In the genomic region with DNA sequence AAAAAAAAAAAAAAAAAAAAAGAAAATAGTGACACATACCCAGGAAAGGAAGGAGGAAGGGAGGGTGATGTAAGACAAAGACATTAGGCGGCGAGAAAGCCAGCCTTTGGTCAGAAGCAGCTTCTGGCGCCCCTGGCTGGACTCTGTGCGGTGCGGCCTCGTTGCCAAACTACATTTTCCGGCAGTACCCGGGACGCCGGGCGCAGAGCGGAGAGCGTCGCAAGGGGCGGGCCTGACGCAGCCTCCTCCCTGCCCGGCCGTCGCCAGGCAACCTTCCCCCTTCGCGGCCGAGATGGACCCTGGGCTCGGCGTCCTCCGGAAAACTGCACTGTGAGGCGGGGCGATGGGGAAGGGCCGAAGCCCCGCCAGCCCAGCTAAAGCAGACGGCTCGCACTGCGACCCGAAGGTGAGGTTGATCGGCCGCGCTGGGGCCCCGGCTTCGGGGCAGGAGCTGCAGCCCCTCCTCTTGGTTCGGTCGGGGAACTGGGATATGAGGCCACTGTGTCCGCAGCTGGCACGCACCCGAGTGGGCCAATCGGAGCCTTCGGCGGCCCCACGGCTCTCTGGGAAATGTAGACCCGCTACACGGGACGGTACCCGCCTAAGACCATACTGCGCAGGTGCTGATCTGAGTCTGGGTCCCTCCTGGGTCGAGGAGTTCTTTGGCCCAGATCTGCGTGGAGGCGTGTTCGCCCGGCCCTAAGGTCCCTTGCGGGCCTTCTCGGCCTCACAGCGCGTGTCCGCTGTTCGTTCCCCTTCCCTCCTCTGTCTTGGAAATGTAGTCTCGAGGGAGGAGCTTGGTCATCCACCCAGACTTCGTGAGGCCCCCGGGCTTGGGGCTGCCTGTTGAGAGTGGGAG, we compare ENCODE assay signal across 8 cellular contexts. TPM values are rescaled to one million over a fixed set of nuclear protein-coding genes. Genes with fewer than 3 reads are reported as not detected.
DNase-seq lines count a peak whose midpoint lies in the region; ATAC-seq, FAIRE-seq and TF ChIP-seq lines count a peak whose summit lies in the region.

No MANE protein-coding gene starts in this region.

- peak; percentile 42 for TF ChIP-seq POLR2A in right lobe of liver (IDR thresholded peaks at IDR 0.05)

- peak; percentile 81 for DNase-seq in activated B cell treated with CpG ODN at 0.5 μM for 24 hours
- peak; percentile 89 for DNase-seq in colonic mucosa
- DNase-seq in right lobe of liver, result peak; percentile 93
- DNase-seq in stimulated activated CD4-positive, alpha-beta T cell treated with anti-CD3 and anti-CD28 coated beads, TNF-alpha, amount 100 ng/mL, for 4 hours (ENCODE audit: low read depth in 3 of 3), result peak; percentile 49 to 67 (median 52)
- DNase-seq in NCI-H2029 treated with DMSO at 0.1 percent for 48 hours (lab: John Stamatoyannopoulos, UW), result no peak

- H3K27ac Mint-ChIP-seq in activated B cell treated with CpG ODN at 0.5 μM for 24 hours, result peak overlapping the region; percentile 93

- POLR2A ChIA-PET in activated B cell treated with CpG ODN at 0.5 μM for 24 hours (lab: Charles Lee), result interaction anchor here (0.7 to 3.1 kb wide), 22 partner anchors 13 to 517 kb away, joined by 3 to 75 read pairs (median 5); partner anchors contain the start of genes CHMP2A, ERVK3-1, TRIM28 and UBE2M

- ATAC-seq in GM19025 (IDR thresholded peaks at IDR 0.05; ENCODE audit: low read depth, unreplicated experiment) (peak; percentile 41), HG03280 (IDR thresholded peaks at IDR 0.05; ENCODE audit: unreplicated experiment) (peak; percentile 39), activated B cell treated with CpG ODN at 0.5 μM for 24 hours (ENCODE audit: low read depth) (peak; percentile 40), right lobe of liver (peak; percentile 63 to 74 (median 70))

- H3K9ac ChIP-seq in colonic mucosa (ENCODE audit: low read depth in 2 of 2, low read length in 2 of 2), result peak overlapping the region; percentile 88 to 89

- no peaks in the 10 kb centered on the region for H3K9me3 ChIP-seq in colonic mucosa
- H3K9me3 ChIP-seq in right lobe of liver, result no peaks in the 10 kb centered on the region

- H3K36me3 ChIP-seq in colonic mucosa (no peaks in the 10 kb centered on the region), right lobe of liver (peaks cover 0 to 5% (median 0%) of the 10 kb centered on the region in 4 donors)

- no peaks in the 10 kb centered on the region for H3K27me3 ChIP-seq in colonic mucosa
- H3K27me3 ChIP-seq in right lobe of liver, result no peaks in the 10 kb centered on the region

- 1% methylated on average over 24 of the region's 66 CpGs for WGBS in right lobe of liver (ENCODE audit: insufficient coverage, low coverage, low lambda C conversion rate, missing lambda C conversion rate)

- H3K36me3 Mint-ChIP-seq in activated B cell treated with CpG ODN at 0.5 μM for 24 hours (ENCODE audit: low read depth), result peaks cover 8% of the 10 kb centered on the region

- TF ChIP-seq CTCF in activated B cell treated with CpG ODN at 0.5 μM for 24 hours (IDR thresholded peaks at IDR 0.05), result no peak
- TF ChIP-seq CTCF in colonic mucosa (IDR thresholded peaks at IDR 0.05), result no peak
- no peak for TF ChIP-seq CTCF in right lobe of liver (IDR thresholded peaks at IDR 0.05)

- H3K4me3 ChIP-seq in colonic mucosa (peak overlapping the region; percentile 64), right lobe of liver (peak overlapping the region; percentile 82 to 94 (median 83))

- H3K4me3 Mint-ChIP-seq in activated B cell treated with CpG ODN at 0.5 μM for 24 hours, result peak overlapping the region; percentile 88

- no peaks in the 10 kb centered on the region for H3K27me3 Mint-ChIP-seq in activated B cell treated with CpG ODN at 0.5 μM for 24 hours

- H3K27ac ChIP-seq in colonic mucosa, result peak overlapping the region; percentile 81
- peak overlapping the region; percentile 69 to 82 (median 75) for H3K27ac ChIP-seq in right lobe of liver

- intact Hi-C loops in activated B cell treated with CpG ODN at 0.5 μM for 24 hours (cut with micrococcal nuclease) (loop anchor here (1.0 kb wide), 3 partner anchors 56 to 188 kb away; partner anchors contain the start of genes RPS5 and ZBTB45), colonic mucosa (cut with DNase I) (no loop called here), right lobe of liver (cut with DNase I) (no loop called here)

- H3K4me1 ChIP-seq in colonic mucosa (peaks cover 5% of the 10 kb centered on the region), right lobe of liver (peaks cover 0 to 17% (median 3%) of the 10 kb centered on the region in 4 donors)

- H3K4me1 Mint-ChIP-seq in activated B cell treated with CpG ODN at 0.5 μM for 24 hours, result peaks cover 57% of the 10 kb centered on the region

- no peaks in the 10 kb centered on the region for H3K9me3 Mint-ChIP-seq in activated B cell treated with CpG ODN at 0.5 μM for 24 hours

- peak; percentile 72 for FAIRE-seq in A204.1 (lab: Jason Lieb, UNC)

- CTCF ChIA-PET in activated B cell treated with CpG ODN at 0.5 μM for 24 hours (lab: Charles Lee), result interaction anchor here (1.9 to 2.3 kb wide), 2 partner anchors 56 to 62 kb away, joined by 6 to 19 read pairs; partner anchors contain the start of gene ZBTB45

RNA-seq across cellular contexts. Expression of gene MZF1, which starts 2.3 kb away (rescaled TPM):
- total RNA-seq in activated B cell treated with CpG ODN at 0.5 μM for 24 hours (41.9 and 54.5 TPM in 2 replicates), colonic mucosa (10 to 100 TPM; 19.3 to 39.2 TPM), right lobe of liver (10 to 100 TPM in 5 of 6 experiments, 1 to 10 TPM in 1; 8.2 to 19.9 (median 14.1) TPM)

RNA-seq across cellular contexts. Expression of gene UBE2M, which starts 17.0 kb away (rescaled TPM):
- 55.1 and 66.7 TPM in 2 replicates for total RNA-seq in activated B cell treated with CpG ODN at 0.5 μM for 24 hours
- 10 to 100 TPM; 63.0 to 79.4 TPM for total RNA-seq in colonic mucosa
- 10 to 100 TPM; 16.0 to 23.5 (median 20.7) TPM for total RNA-seq in right lobe of liver

RNA-seq across cellular contexts. Expression of gene CHMP2A, which starts 20.5 kb away (rescaled TPM):
- 95.6 and 96.3 TPM in 2 replicates for total RNA-seq in activated B cell treated with CpG ODN at 0.5 μM for 24 hours
- 100 to 1,000 TPM; 176 to 183 TPM for total RNA-seq in colonic mucosa
- total RNA-seq in right lobe of liver, result 10 to 100 TPM; 62.1 to 90.9 (median 70.7) TPM

RNA-seq across cellular contexts. Expression of gene TRIM28, which starts 31.5 kb away (rescaled TPM):
- total RNA-seq in activated B cell treated with CpG ODN at 0.5 μM for 24 hours (380 and 407 TPM in 2 replicates), colonic mucosa (100 to 1,000 TPM; 205 to 412 TPM), right lobe of liver (100 to 1,000 TPM in 3 of 6 experiments, 10 to 100 TPM in 3; 75.4 to 106 (median 94.7) TPM)

RNA-seq across cellular contexts. Expression of gene ZBTB45, which starts 55.8 kb away (rescaled TPM):
- total RNA-seq in activated B cell treated with CpG ODN at 0.5 μM for 24 hours (18.0 and 20.2 TPM in 2 replicates), colonic mucosa (10 to 100 TPM; 13.5 to 20.2 TPM), right lobe of liver (1 to 10 TPM; 3.5 to 4.8 (median 4.3) TPM)
